29 cellular contexts compared by ENCODE assay signal in genomic region chr3:32699429-32699828, GRCh38.
"Had no signal": no experiment of that assay in that cellular context is flagged by ENCODE, and none has a peak within 500 bp of the region (broad histone marks: within the 10 kb centered on the region; RNA-seq: fewer than 3 reads in every experiment).

No MANE protein-coding gene starts in this region.

- H3K4me2 ChIP-seq: hepatocyte had no signal

- H3K36me3 ChIP-seq: colonic mucosa, gastrocnemius medialis, lower lobe of right lung, pancreas, prostate gland, sigmoid colon, tibial artery had no signal

- H3K9me3 Mint-ChIP-seq: activated CD8-positive, alpha-beta T cell treated with anti-CD3 and anti-CD28 coated beads for 36 hours; activated T-cell treated with anti-CD3 and anti-CD28 coated beads, Interleukin-2, amount 50 U/mL, for 4 hours; activated T-helper 17 cell treated with anti-CD3 and anti-CD28 coated beads, Interleukin-2, amount 50 U/mL, for 72 hours; natural killer cell; WTC11 had no signal

- H3K27me3 ChIP-seq: colonic mucosa, dorsolateral prefrontal cortex, gastrocnemius medialis, hepatocyte, pancreas, sigmoid colon, suprapubic skin, tibial artery had no signal

- DNase-seq: activated CD4-positive, alpha-beta T cell treated with anti-CD3 and anti-CD28 coated beads for 1 hour; activated CD4-positive, alpha-beta T cell treated with anti-CD3 and anti-CD28 coated beads, Interleukin-2, amount 50 U/mL, for 1 hour; activated CD8-positive, alpha-beta T cell treated with anti-CD3 and anti-CD28 coated beads for 36 hours; activated T-cell treated with anti-CD3 and anti-CD28 coated beads, Interleukin-2, amount 50 U/mL, for 4 hours; anterior cingulate cortex; colonic mucosa; dorsolateral prefrontal cortex; effector memory CD4-positive, alpha-beta T cell; gastrocnemius medialis; glutamatergic neuron; kidney; left colon; lower lobe of right lung; mesenchymal stem cell; natural killer cell; pancreas; retina; sigmoid colon; small intestine; stimulated activated CD4-positive, alpha-beta T cell treated with anti-CD3 and anti-CD28 coated beads, Interleukin-4, amount 100 ng/mL, for 24 hours; T-helper 2 cell; tibial artery had no signal

- H3K4me3 Mint-ChIP-seq: activated CD8-positive, alpha-beta T cell treated with anti-CD3 and anti-CD28 coated beads for 36 hours; activated naive CD8-positive, alpha-beta T cell; activated T-cell treated with anti-CD3 and anti-CD28 coated beads, Interleukin-2, amount 50 U/mL, for 4 hours; activated T-helper 17 cell treated with anti-CD3 and anti-CD28 coated beads, Interleukin-2, amount 50 U/mL, for 72 hours; natural killer cell; stimulated activated memory B cell treated with anti-CD40 and anti-IgM and Interleukin-4, amounts not matched to agents 10 μg/mL and 1 μg/mL and 100 μg/mL, for 72 hours; WTC11 had no signal

- H3K4me3 ChIP-seq: colonic mucosa, dorsolateral prefrontal cortex, gastrocnemius medialis, hepatocyte, lower lobe of right lung, pancreas, prostate gland, sigmoid colon, suprapubic skin, tibial artery had no signal

- H3K36me3 Mint-ChIP-seq: natural killer cell, WTC11 had no signal

- H2AFZ ChIP-seq: hepatocyte had no signal

- H3K4me1 ChIP-seq: colonic mucosa, gastrocnemius medialis, prostate gland, tibial artery had no signal

- H3K9me3 ChIP-seq: colonic mucosa, gastrocnemius medialis, lower lobe of right lung, pancreas, prostate gland, sigmoid colon, suprapubic skin, tibial artery had no signal

- H3K27me3 Mint-ChIP-seq: activated CD8-positive, alpha-beta T cell treated with anti-CD3 and anti-CD28 coated beads for 36 hours; activated naive CD8-positive, alpha-beta T cell; activated T-helper 17 cell treated with anti-CD3 and anti-CD28 coated beads, Interleukin-2, amount 50 U/mL, for 72 hours; stimulated activated memory B cell treated with anti-CD40 and anti-IgM and Interleukin-4, amounts not matched to agents 10 μg/mL and 1 μg/mL and 100 μg/mL, for 72 hours had no signal

- H3K27ac ChIP-seq: colonic mucosa, dorsolateral prefrontal cortex, gastrocnemius medialis, hepatocyte, lower lobe of right lung, pancreas, prostate gland, sigmoid colon, suprapubic skin, tibial artery had no signal

- H3K27ac Mint-ChIP-seq: activated CD8-positive, alpha-beta T cell treated with anti-CD3 and anti-CD28 coated beads for 36 hours; activated naive CD8-positive, alpha-beta T cell; activated T-helper 17 cell treated with anti-CD3 and anti-CD28 coated beads, Interleukin-2, amount 50 U/mL, for 72 hours; natural killer cell; stimulated activated memory B cell treated with anti-CD40 and anti-IgM and Interleukin-4, amounts not matched to agents 10 μg/mL and 1 μg/mL and 100 μg/mL, for 72 hours; WTC11 had no signal
